ENCODE assay signal across 9 cellular contexts in genomic region chr4:9151814-9152181, GRCh38. TPM values are rescaled to one million over a fixed set of nuclear protein-coding genes. Genes with fewer than 3 reads are reported as not detected.
DNase-seq lines count a peak whose midpoint lies in the region; ATAC-seq, FAIRE-seq and TF ChIP-seq lines count a peak whose summit lies in the region.
"Not testable (repeated sequence)": the region's sequence is repeated elsewhere in the genome, so short reads cannot be mapped to it uniquely, and the experiment has no call there.
"Had no signal": no experiment of that assay in that cellular context is flagged by ENCODE, and none has a peak within 500 bp of the region (broad histone marks: within the 10 kb centered on the region; RNA-seq: fewer than 3 reads in every experiment).

No MANE protein-coding gene starts in this region.

- ATAC-seq in T-helper 17 cell; natural killer cell treated with Interleukin-12 subunit alpha and Interleukin-12 subunit beta and Interleukin-15 and Interleukin-18, amount 100 ng/mL, for 72 hours; stimulated activated naive B cell treated with anti-CD40 and anti-IgM and Interleukin-4, amounts not matched to agents 10 μg/mL and 1 μg/mL and 100 μg/mL, for 72 hours (replicated peaks): not testable (repeated sequence)

- H3K4me2 ChIP-seq in astrocyte (ENCODE audit: low read length) (peak overlapping the region; percentile 91), keratinocyte (ENCODE audit: control insufficient read depth, extremely low read depth, insufficient read depth, low read depth, low read length) (peak overlapping the region; percentile 77)

- not testable (repeated sequence) for H3K9me3 ChIP-seq in BE2C; HUES48 (ENCODE audit: control insufficient read depth, insufficient read depth, low read length); T-helper 17 cell (ENCODE audit: control insufficient read depth, low read length, poor library complexity, severe bottlenecking); astrocyte (ENCODE audit: insufficient read depth, low read depth, low read length); keratinocyte (ENCODE audit: control insufficient read depth, low read depth, low read length)

- not testable (repeated sequence) for TF ChIP-seq CTCF in BE2C (IDR thresholded peaks at IDR 0.05; ENCODE audit: low read depth, low read length); astrocyte (IDR thresholded peaks at IDR 0.05; ENCODE audit: insufficient read depth, low read depth, low read length); epithelial cell of proximal tubule (conservative IDR thresholded peaks at IDR 0.05; ENCODE audit: low read depth, low read length); keratinocyte (optimal IDR thresholded peaks at IDR 0.05 in 1 of 3, IDR thresholded peaks at IDR 0.05 in 1 of 3, conservative IDR thresholded peaks at IDR 0.05 in 1 of 3; ENCODE audit: extremely low read depth in 1 of 3, insufficient read depth in 2 of 3, low read length in 3 of 3)

- H3K79me2 ChIP-seq in astrocyte (ENCODE audit: insufficient read depth, low read length); keratinocyte (ENCODE audit: control insufficient read depth, insufficient read depth, low read length): not testable (repeated sequence)

- not testable (repeated sequence) for DNase-seq in BE2C; T-helper 17 cell; epithelial cell of proximal tubule (ENCODE audit: low read depth); keratinocyte (ENCODE audit: low read depth, low spot score); natural killer cell treated with Interleukin-12 subunit alpha and Interleukin-12 subunit beta and Interleukin-15 and Interleukin-18, amount 100 ng/mL, for 72 hours (ENCODE audit: low spot score); stimulated activated naive B cell treated with anti-CD40 and anti-IgM and Interleukin-4, amounts not matched to agents 10 μg/mL and 1 μg/mL and 100 μg/mL, for 72 hours
- DNase-seq in astrocyte (ENCODE audit: low read depth): peak; percentile 3

- not testable (repeated sequence) for H3K27me3 ChIP-seq in BE2C; HUES48 (ENCODE audit: control insufficient read depth, insufficient read depth, low read length); astrocyte (ENCODE audit: insufficient read depth, low read length); keratinocyte (ENCODE audit: control insufficient read depth, extremely low read depth, insufficient read depth, low read length)

- dilution Hi-C loops in keratinocyte (cut with MboI; ENCODE audit: extremely low pct_ligation_motif_present, low sequenced_read_pairs): not testable (repeated sequence)

- H3K36me3 Mint-ChIP-seq in T-helper 17 cell (ENCODE audit: low read depth); astrocyte (ENCODE audit: low read depth, unreplicated experiment); natural killer cell treated with Interleukin-12 subunit alpha and Interleukin-12 subunit beta and Interleukin-15 and Interleukin-18, amount 100 ng/mL, for 72 hours; stimulated activated naive B cell treated with anti-CD40 and anti-IgM and Interleukin-4, amounts not matched to agents 10 μg/mL and 1 μg/mL and 100 μg/mL, for 72 hours: not testable (repeated sequence)

- H3K9me1 ChIP-seq in keratinocyte (ENCODE audit: control insufficient read depth, extremely low read depth, insufficient read depth, low read length): not testable (repeated sequence)

- peak overlapping the region; percentile 95 for H3K4me3 Mint-ChIP-seq in T-helper 17 cell
- peak overlapping the region; percentile 87 for H3K4me3 Mint-ChIP-seq in astrocyte (ENCODE audit: unreplicated experiment)
- peak overlapping the region; percentile 46 for H3K4me3 Mint-ChIP-seq in natural killer cell treated with Interleukin-12 subunit alpha and Interleukin-12 subunit beta and Interleukin-15 and Interleukin-18, amount 100 ng/mL, for 72 hours
- peak overlapping the region; percentile 87 to 92 for H3K4me3 Mint-ChIP-seq in stimulated activated naive B cell treated with anti-CD40 and anti-IgM and Interleukin-4, amounts not matched to agents 10 μg/mL and 1 μg/mL and 100 μg/mL, for 72 hours

- H3K36me3 ChIP-seq in BE2C; HUES48 (ENCODE audit: control insufficient read depth, insufficient read depth, low read length); astrocyte (ENCODE audit: insufficient read depth, low read length); keratinocyte (ENCODE audit: control insufficient read depth in 2 of 2, extremely low read depth in 1 of 2, insufficient read depth in 2 of 2, low read length in 2 of 2): not testable (repeated sequence)

- H3K9ac ChIP-seq in HUES48 (ENCODE audit: low read depth, low read length) (peak overlapping the region; percentile 51; the same call in 1 of the 2 replicates), astrocyte (ENCODE audit: low read length) (peak overlapping the region; percentile 82), keratinocyte (ENCODE audit: control insufficient read depth, extremely low read depth, insufficient read depth, low read length) (peak overlapping the region; percentile 77)

- FAIRE-seq in astrocyte (lab: Jason Lieb, UNC); keratinocyte (lab: Jason Lieb, UNC): not testable (repeated sequence)

- H3K27ac Mint-ChIP-seq in T-helper 17 cell: peak overlapping the region; percentile 94
- peak overlapping the region; percentile 88 for H3K27ac Mint-ChIP-seq in astrocyte (ENCODE audit: unreplicated experiment)
- peak overlapping the region in 1 of 2 donors; percentile 29 for H3K27ac Mint-ChIP-seq in natural killer cell treated with Interleukin-12 subunit alpha and Interleukin-12 subunit beta and Interleukin-15 and Interleukin-18, amount 100 ng/mL, for 72 hours
- H3K27ac Mint-ChIP-seq in stimulated activated naive B cell treated with anti-CD40 and anti-IgM and Interleukin-4, amounts not matched to agents 10 μg/mL and 1 μg/mL and 100 μg/mL, for 72 hours: not testable (repeated sequence)

- not testable (repeated sequence) for H3K4me1 ChIP-seq in BE2C; HUES48 (ENCODE audit: control insufficient read depth, insufficient read depth, low read length); astrocyte (ENCODE audit: insufficient read depth, low read length); keratinocyte (ENCODE audit: control insufficient read depth, extremely low read depth, insufficient read depth, low read length)

- not testable (repeated sequence) for H3K9me3 Mint-ChIP-seq in astrocyte (ENCODE audit: unreplicated experiment); natural killer cell treated with Interleukin-12 subunit alpha and Interleukin-12 subunit beta and Interleukin-15 and Interleukin-18, amount 100 ng/mL, for 72 hours; stimulated activated naive B cell treated with anti-CD40 and anti-IgM and Interleukin-4, amounts not matched to agents 10 μg/mL and 1 μg/mL and 100 μg/mL, for 72 hours

- not testable (repeated sequence) for H3K4me1 Mint-ChIP-seq in T-helper 17 cell; astrocyte (ENCODE audit: low read depth, unreplicated experiment); natural killer cell treated with Interleukin-12 subunit alpha and Interleukin-12 subunit beta and Interleukin-15 and Interleukin-18, amount 100 ng/mL, for 72 hours (ENCODE audit: low read depth in 2 of 2)
- peaks cover 6 to 12% of the 10 kb centered on the region in 2 donors for H3K4me1 Mint-ChIP-seq in stimulated activated naive B cell treated with anti-CD40 and anti-IgM and Interleukin-4, amounts not matched to agents 10 μg/mL and 1 μg/mL and 100 μg/mL, for 72 hours

- H3K4me3 ChIP-seq in BE2C (ENCODE audit: low read depth, low read length) (peak overlapping the region; percentile 63), HUES48 (ENCODE audit: low read depth, low read length) (peak overlapping the region; percentile 67), astrocyte (ENCODE audit: insufficient read depth, low read depth, low read length) (peak overlapping the region; percentile 65), epithelial cell of proximal tubule (ENCODE audit: low read depth, low read length) (peak overlapping the region; percentile 69), keratinocyte (ENCODE audit: control insufficient read depth in 2 of 3, extremely low read depth in 1 of 3, insufficient read depth in 2 of 3, low read depth in 1 of 3, low read length in 3 of 3) (peak overlapping the region; percentile 56 to 73 (median 72))

- H4K20me1 ChIP-seq in astrocyte (ENCODE audit: insufficient read depth, low read length); keratinocyte (ENCODE audit: control insufficient read depth, extremely low read depth, insufficient read depth, low read length): not testable (repeated sequence)

- H3K27me3 Mint-ChIP-seq in T-helper 17 cell; astrocyte (ENCODE audit: low read depth, unreplicated experiment); natural killer cell treated with Interleukin-12 subunit alpha and Interleukin-12 subunit beta and Interleukin-15 and Interleukin-18, amount 100 ng/mL, for 72 hours; stimulated activated naive B cell treated with anti-CD40 and anti-IgM and Interleukin-4, amounts not matched to agents 10 μg/mL and 1 μg/mL and 100 μg/mL, for 72 hours: not testable (repeated sequence)

- peak overlapping the region; percentile 82 for H3K27ac ChIP-seq in HUES48 (ENCODE audit: low read depth, low read length)
- H3K27ac ChIP-seq in astrocyte (ENCODE audit: low read depth, low read length): peak overlapping the region; percentile 71
- H3K27ac ChIP-seq in keratinocyte (ENCODE audit: control insufficient read depth, insufficient read depth, low read length): peak overlapping the region; percentile 68

- H2AFZ ChIP-seq in astrocyte (ENCODE audit: low read depth, low read length) (peak overlapping the region; percentile 75), keratinocyte (ENCODE audit: control insufficient read depth, low read length) (peak overlapping the region; percentile 87)

RNA-seq across cellular contexts. Expression of gene FAM90A26, which starts 18.4 kb away (rescaled TPM):
- polyA plus RNA-seq in BE2C (2012; ENCODE audit: insufficient read depth, insufficient read length, low read depth): 0.32 TPM
- total RNA-seq in T-helper 17 cell (not detected), astrocyte (not detected in 2 replicates), epithelial cell of proximal tubule (not detected in 2 replicates)
- not detected in 3 replicates for polyA plus RNA-seq in keratinocyte
- polyA plus RNA-seq in keratinocyte (2011; ENCODE audit: low read depth): not detected
- not detected in 2 replicates for polyA plus RNA-seq in keratinocyte (2011; cell fraction: cytosol; rRNA removed)
- not detected in 2 replicates for polyA plus RNA-seq in keratinocyte (2011; cell fraction: nucleus; rRNA removed)
- not detected in 2 replicates for polyA plus RNA-seq in keratinocyte (2012; ENCODE audit: low replicate concordance)
- polyA minus RNA-seq in keratinocyte: not detected in 3 replicates
- not detected for polyA minus RNA-seq in keratinocyte (2011; cell fraction: cytosol; rRNA and poly(A)+ RNA removed)
- not detected in 2 replicates for polyA minus RNA-seq in keratinocyte (2011; cell fraction: nucleus; rRNA and poly(A)+ RNA removed)
- total RNA-seq in natural killer cell treated with Interleukin-12 subunit alpha and Interleukin-12 subunit beta and Interleukin-15 and Interleukin-18, amount 100 ng/mL, for 72 hours: not detected
- total RNA-seq: myocyte had no signal

RNA-seq across cellular contexts. Expression of gene USP17L10, which starts 58.7 kb away (rescaled TPM):
- polyA plus RNA-seq in BE2C (2012; ENCODE audit: insufficient read depth, insufficient read length, low read depth): not detected
- total RNA-seq in T-helper 17 cell (not detected), astrocyte (not detected in 2 replicates), epithelial cell of proximal tubule (not detected in 2 replicates)
- not detected in 3 replicates for polyA plus RNA-seq in keratinocyte
- not detected for polyA plus RNA-seq in keratinocyte (2011; ENCODE audit: low read depth)
- not detected in 2 replicates for polyA plus RNA-seq in keratinocyte (2011; cell fraction: cytosol; rRNA removed)
- not detected in 2 replicates for polyA plus RNA-seq in keratinocyte (2011; cell fraction: nucleus; rRNA removed)
- not detected in 2 replicates for polyA plus RNA-seq in keratinocyte (2012; ENCODE audit: low replicate concordance)
- not detected in 3 replicates for polyA minus RNA-seq in keratinocyte
- polyA minus RNA-seq in keratinocyte (2011; cell fraction: cytosol; rRNA and poly(A)+ RNA removed): not detected
- polyA minus RNA-seq in keratinocyte (2011; cell fraction: nucleus; rRNA and poly(A)+ RNA removed): not detected in 2 replicates
- not detected for total RNA-seq in natural killer cell treated with Interleukin-12 subunit alpha and Interleukin-12 subunit beta and Interleukin-15 and Interleukin-18, amount 100 ng/mL, for 72 hours
- total RNA-seq: myocyte had no signal
